Comparison of ENCODE assay signal across 2 cellular contexts in genomic region chr22:38262051-38262795, GRCh38.
TF ChIP-seq lines count a peak whose summit lies in the region.

No MANE protein-coding gene starts in this region.

TF ChIP-seq in HEK293, 187 proteins besides CTCF, POLR2A, EP300 and RAD21 (continues in another document):
- no peak for TF ChIP-seq ZBTB48 (tag by site-specific recombination; IDR thresholded peaks at IDR 0.05)
- TF ChIP-seq ZNF16 (tag by site-specific recombination; IDR thresholded peaks at IDR 0.05; ENCODE audit: low read depth) = no peak
- TF ChIP-seq ZBTB26 (tag by site-specific recombination; optimal IDR thresholded peaks at IDR 0.05) = no peak
- TF ChIP-seq ZBTB17 (tag by site-specific recombination; IDR thresholded peaks at IDR 0.05) = no peak
- no peak for TF ChIP-seq ZXDB (tag by site-specific recombination; IDR thresholded peaks at IDR 0.05)
- no peak for TF ChIP-seq PATZ1 (tag by site-specific recombination; IDR thresholded peaks at IDR 0.05)
- no peak for TF ChIP-seq ZNF791 (tag by site-specific recombination; IDR thresholded peaks at IDR 0.05)
- TF ChIP-seq KLF7 (tag by site-specific recombination; IDR thresholded peaks at IDR 0.05; ENCODE audit: borderline replicate concordance) = no peak
- TF ChIP-seq ZNF18 (tag by site-specific recombination; IDR thresholded peaks at IDR 0.05) = no peak
- TF ChIP-seq ZNF654 (tag by site-specific recombination; IDR thresholded peaks at IDR 0.05; ENCODE audit: low read depth) = peak; percentile 46
- TF ChIP-seq ZNF223 (tag by site-specific recombination; IDR thresholded peaks at IDR 0.05) = no peak
- TF ChIP-seq ZNF146 (tag by site-specific recombination; IDR thresholded peaks at IDR 0.05) = 0 out of 2 replicates have a peak, but pooled peaks have one; percentile 3
- peak; percentile 33; the same call in 1 of the 2 replicates for TF ChIP-seq ZFHX2 (tag by site-specific recombination; conservative IDR thresholded peaks at IDR 0.05)
- TF ChIP-seq ZSCAN16 (tag by site-specific recombination; IDR thresholded peaks at IDR 0.05) = no peak
- peak; percentile 25; the same call in 1 of the 2 replicates for TF ChIP-seq GLIS1 (tag by site-specific recombination; IDR thresholded peaks at IDR 0.05)
- TF ChIP-seq ATF2 (tag by site-specific recombination; IDR thresholded peaks at IDR 0.05; ENCODE audit: low read depth) = no peak
- TF ChIP-seq ZNF404 (tag by site-specific recombination; IDR thresholded peaks at IDR 0.05) = no peak
- TF ChIP-seq ZNF548 (tag by site-specific recombination; IDR thresholded peaks at IDR 0.05) = no peak
- no peak for TF ChIP-seq REST (tag by site-specific recombination; IDR thresholded peaks at IDR 0.05)
- TF ChIP-seq KLF9 (tag by site-specific recombination; IDR thresholded peaks at IDR 0.05; ENCODE audit: low read depth) = no peak
- peak; percentile 58; the same call in 1 of the 2 replicates for TF ChIP-seq EGR2 (tag by site-specific recombination; IDR thresholded peaks at IDR 0.05; ENCODE audit: low read depth)

TF ChIP-seq in H1, 55 proteins besides CTCF, POLR2A, EP300 and RAD21:
- TF ChIP-seq KDM5A (IDR thresholded peaks at IDR 0.05; ENCODE audit: low read length) (no peak), GABPA (IDR thresholded peaks at IDR 0.05; ENCODE audit: borderline replicate concordance, insufficient read depth, low read length) (peak; percentile 32; the same call in 1 of the 2 replicates)
